23 cellular contexts compared by ENCODE assay signal in the genomic region with DNA sequence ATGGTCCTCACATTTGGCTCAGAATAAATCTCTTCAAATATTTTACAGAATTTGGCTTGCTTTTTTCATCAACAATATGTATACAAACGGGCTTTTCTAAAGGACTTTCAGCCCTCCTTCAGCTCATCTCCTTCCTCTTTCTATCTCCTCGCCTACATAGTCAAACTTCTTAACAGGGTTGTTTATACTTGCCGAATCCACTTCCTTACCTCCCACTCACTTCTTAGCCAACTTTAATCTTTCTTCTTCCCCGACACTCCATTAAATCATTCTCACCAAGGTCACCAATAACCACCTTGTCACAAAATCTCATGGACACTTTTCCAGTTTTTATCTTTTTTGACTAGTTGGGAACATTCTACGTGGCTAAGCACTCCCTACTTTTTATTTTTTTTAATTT.
"Had no signal": no experiment of that assay in that cellular context is flagged by ENCODE, and none has a peak within 500 bp of the region (broad histone marks: within the 10 kb centered on the region; RNA-seq: fewer than 3 reads in every experiment).

No MANE protein-coding gene starts in this region.

- DNase-seq: activated CD4-positive, alpha-beta T cell treated with anti-CD3 and anti-CD28 coated beads for 4 hours; activated CD4-positive, alpha-beta T cell treated with anti-CD3 and anti-CD28 coated beads, Interleukin-2, amount 50 U/mL, for 48 hours; activated CD8-positive, alpha-beta memory T cell treated with anti-CD3 and anti-CD28 coated beads for 24 hours; activated gamma-delta T cell; activated naive CD4-positive, alpha-beta T cell treated with anti-CD3 and anti-CD28 coated beads, Interleukin-2, amount 50 U/mL, for 16 hours; activated naive CD8-positive, alpha-beta T cell treated with anti-CD3 and anti-CD28 coated beads, Interleukin-2, amount 50 U/mL, for 24 hours; activated T-cell treated with anti-CD3 and anti-CD28 coated beads, Interleukin-2, amount 50 U/mL, for 1 hour; amygdala; caudate nucleus; cortex of kidney; foreskin fibroblast; head of caudate nucleus; hypothalamus; immature natural killer cell; kidney; left colon; mammary epithelial cell; naive thymus-derived CD4-positive, alpha-beta T cell; ovary; right lobe of liver; stimulated activated CD4-positive, alpha-beta T cell treated with anti-CD3 and anti-CD28 coated beads, Interleukin-2, amount 100 ng/mL, for 48 hours; stimulated activated naive CD4-positive, alpha-beta T cell treated with Interleukin-2 at 50 U/mL for 16 hours; T-helper 2 cell had no signal
